8 cellular contexts compared by ENCODE assay signal in genomic region chr19:3450796-3451411, GRCh38. TPM values are rescaled to one million over a fixed set of nuclear protein-coding genes. Genes with fewer than 3 reads are reported as not detected.
DNase-seq lines count a peak whose midpoint lies in the region; ATAC-seq and TF ChIP-seq lines count a peak whose summit lies in the region.

No MANE protein-coding gene starts in this region.

- peaks cover 29% of the 10 kb centered on the region for H3K36me3 ChIP-seq in MG63

- peak; percentile 41 for ATAC-seq in memory B cell (ENCODE audit: low read depth)
- no peak for ATAC-seq in T-helper 17 cell

- 0 out of 2 replicates have a peak overlapping the region, but pooled peaks have one; percentile 8 for H3K27ac ChIP-seq in 22Rv1
- H3K27ac ChIP-seq in cingulate gyrus (ENCODE audit: low read depth, low read length): peak overlapping the region; percentile 65

- H3K4me3 Mint-ChIP-seq in memory B cell (no peak overlapping the region), T-helper 17 cell (no peak overlapping the region)

- H3K27ac Mint-ChIP-seq in memory B cell (no peak overlapping the region), T-helper 17 cell (no peak overlapping the region)

- peaks cover 2% of the 10 kb centered on the region for H3K4me1 Mint-ChIP-seq in memory B cell
- H3K4me1 Mint-ChIP-seq in T-helper 17 cell: peaks cover 2% of the 10 kb centered on the region

- H3K36me3 Mint-ChIP-seq in memory B cell (peaks cover 12% of the 10 kb centered on the region), T-helper 17 cell (ENCODE audit: low read depth) (no peaks in the 10 kb centered on the region)

- H3K27me3 ChIP-seq in MG63: no peaks in the 10 kb centered on the region

- H3K4me3 ChIP-seq in MG63: no peak overlapping the region

- no peaks in the 10 kb centered on the region for H3K9me3 Mint-ChIP-seq in memory B cell

- TF ChIP-seq CTCF in 22Rv1 (IDR thresholded peaks at IDR 0.05): no peak

- no peaks in the 10 kb centered on the region for H3K27me3 Mint-ChIP-seq in memory B cell
- no peaks in the 10 kb centered on the region for H3K27me3 Mint-ChIP-seq in T-helper 17 cell

- DNase-seq in MG63: peak; percentile 84
- no peak for DNase-seq in memory B cell (ENCODE audit: low spot score in 2 of 2)
- DNase-seq in T-helper 2 cell: no peak
- no peak for DNase-seq in T-helper 17 cell
- no peak for DNase-seq in NCI-H2227 treated with DMSO at 0.1 percent for 48 hours (lab: John Stamatoyannopoulos, UW)
- DNase-seq in NCI-H2029 (lab: John Stamatoyannopoulos, UW): no peak

- H3K9me3 ChIP-seq in MG63 (no peaks in the 10 kb centered on the region), T-helper 17 cell (ENCODE audit: control insufficient read depth, low read length, poor library complexity, severe bottlenecking) (no peaks in the 10 kb centered on the region)

RNA-seq across cellular contexts. Expression of gene SMIM24, which starts 29.4 kb away (rescaled TPM):
- not detected in 2 replicates for total RNA-seq in MG63 (2014; rRNA removed; shearing (Covaris generic); ENCODE audit: low replicate concordance)
- total RNA-seq in T-helper 17 cell: not detected

RNA-seq across cellular contexts. Expression of gene SMIM44, which starts 32.3 kb away (rescaled TPM):
- not detected in 2 replicates for total RNA-seq in MG63 (2014; rRNA removed; shearing (Covaris generic); ENCODE audit: low replicate concordance)
- total RNA-seq in T-helper 17 cell: not detected

RNA-seq across cellular contexts. Expression of gene DOHH, which starts 49.6 kb away (rescaled TPM):
- total RNA-seq in MG63 (2014; rRNA removed; shearing (Covaris generic); ENCODE audit: low replicate concordance): 20.8 and 34.5 TPM in 2 replicates
- 1 to 10 TPM; 4.1 to 5.2 TPM for total RNA-seq in T-helper 17 cell

RNA-seq across cellular contexts. Expression of gene FZR1, which starts 55.2 kb away (rescaled TPM):
- 20.8 and 31.1 TPM in 2 replicates for total RNA-seq in MG63 (2014; rRNA removed; shearing (Covaris generic); ENCODE audit: low replicate concordance)
- total RNA-seq in T-helper 17 cell: 10 to 100 TPM; 95.0 to 96.6 TPM
